Comparison of ENCODE assay signal across 10 cellular contexts in genomic region chr4:81473086-81473396, GRCh38. TPM values are rescaled to one million over a fixed set of nuclear protein-coding genes. Genes with fewer than 3 reads are reported as not detected.
DNase-seq lines count a peak whose midpoint lies in the region; ATAC-seq and TF ChIP-seq lines count a peak whose summit lies in the region.
"Had no signal": no experiment of that assay in that cellular context is flagged by ENCODE, and none has a peak within 500 bp of the region (broad histone marks: within the 10 kb centered on the region; RNA-seq: fewer than 3 reads in every experiment).

No MANE protein-coding gene starts in this region.

- H3K27ac Mint-ChIP-seq in CD4-positive, alpha-beta T cell = peak overlapping the region; percentile 91
- H3K27ac Mint-ChIP-seq in progenitor cell of endocrine pancreas = peak overlapping the region; percentile 14

- peak overlapping the region; percentile 59 for H2AFZ ChIP-seq in MM.1S (ENCODE audit: low read length)

- peak overlapping the region; percentile 92 for H3K9ac ChIP-seq in MM.1S (ENCODE audit: low read length)

- no peaks in the 10 kb centered on the region for H3K27me3 ChIP-seq in CD4-positive, alpha-beta T cell (ENCODE audit: control insufficient read depth, insufficient read depth, low read length)
- H3K27me3 ChIP-seq in MM.1S (replicated peaks; ENCODE audit: insufficient read depth, low read length) (no peaks in the 10 kb centered on the region), adrenal gland (no peaks in the 10 kb centered on the region)

- WGBS in adrenal gland, 4 donors = 63 to 79% (median 71%) methylated on average over 2 of the region's 2 CpGs

- no peak for TF ChIP-seq CTCF in CD4-positive, alpha-beta T cell (IDR thresholded peaks at IDR 0.05)
- TF ChIP-seq CTCF in MM.1S (IDR thresholded peaks at IDR 0.05; ENCODE audit: low read length) = no peak
- no peak for TF ChIP-seq CTCF in coronary artery (IDR thresholded peaks at IDR 0.05)
- no peak for TF ChIP-seq CTCF in progenitor cell of endocrine pancreas (IDR thresholded peaks at IDR 0.05; ENCODE audit: unreplicated experiment)
- no peak for TF ChIP-seq CTCF in adrenal gland (IDR thresholded peaks at IDR 0.05)

- H3K9me2 ChIP-seq in MM.1S (replicated peaks; ENCODE audit: insufficient read depth, low read length) = no peaks in the 10 kb centered on the region

- H3K4me3 ChIP-seq in MM.1S (ENCODE audit: low read length) = peak overlapping the region; percentile 71
- no peak overlapping the region for H3K4me3 ChIP-seq in coronary artery
- no peak overlapping the region for H3K4me3 ChIP-seq in adrenal gland

- peaks cover 5% of the 10 kb centered on the region for H3K36me3 Mint-ChIP-seq in CD4-positive, alpha-beta T cell (ENCODE audit: low read depth)
- H3K36me3 Mint-ChIP-seq in progenitor cell of endocrine pancreas (ENCODE audit: insufficient read depth) = no peaks in the 10 kb centered on the region

- POLR2A ChIA-PET in CD4-positive, alpha-beta T cell (lab: Charles Lee) = interaction anchor here (2.1 to 4.2 kb wide), 4 partner anchors 19 to 956 kb away, joined by 10 to 49 read pairs (median 22); no protein-coding TSS in a partner anchor

- H3F3A ChIP-seq in MM.1S (ENCODE audit: insufficient read depth, low read length) = peaks cover 28% of the 10 kb centered on the region

- peaks cover 8% of the 10 kb centered on the region for H3K4me1 ChIP-seq in MM.1S (ENCODE audit: low read length)
- H3K4me1 ChIP-seq in adrenal gland (replicated peaks in 1 of 2) = peaks cover 0 to 10% of the 10 kb centered on the region in 2 donors

- H3K36me3 ChIP-seq in MM.1S (replicated peaks; ENCODE audit: insufficient read depth, low read length) (no peaks in the 10 kb centered on the region), adrenal gland (replicated peaks in 1 of 2) (no peaks in the 10 kb centered on the region)

- ATAC-seq in CD4-positive, alpha-beta T cell (ENCODE audit: poor library complexity) = no peak

- H3K79me2 ChIP-seq in MM.1S (ENCODE audit: low read length) = peaks cover 36% of the 10 kb centered on the region

- CTCF ChIA-PET in CD4-positive, alpha-beta T cell (lab: Charles Lee) = interaction anchor here (0.9 to 4.3 kb wide), 7 partner anchors 18 to 371 kb away, joined by 3 to 34 read pairs (median 4); no protein-coding TSS in a partner anchor

- H3K9me3 ChIP-seq in CD4-positive, alpha-beta T cell (ENCODE audit: control insufficient read depth, low read length) = no peaks in the 10 kb centered on the region
- no peaks in the 10 kb centered on the region for H3K9me3 ChIP-seq in MM.1S (replicated peaks; ENCODE audit: insufficient read depth, low read length)
- no peaks in the 10 kb centered on the region for H3K9me3 ChIP-seq in adrenal gland (replicated peaks in 1 of 3)

- no peaks in the 10 kb centered on the region for H3K27me3 Mint-ChIP-seq in CD4-positive, alpha-beta T cell
- no peaks in the 10 kb centered on the region for H3K27me3 Mint-ChIP-seq in progenitor cell of endocrine pancreas

- peak overlapping the region; percentile 77 for H3K4me2 ChIP-seq in MM.1S (ENCODE audit: low read depth, low read length)

- intact Hi-C loops in CD4-positive, alpha-beta T cell (cut with DNase I, micrococcal nuclease) = loop anchor here (5.0 to 10.0 kb wide), 3 partner anchors 172 to 892 kb away; no protein-coding TSS in a partner anchor
- intact Hi-C loops in adrenal gland (cut with DNase I) = no loop called here

- peak overlapping the region; percentile 96 for H3K27ac ChIP-seq in CD4-positive, alpha-beta T cell (ENCODE audit: low read depth, low read length)
- peak overlapping the region; percentile 97 for H3K27ac ChIP-seq in MM.1S (ENCODE audit: low read length)
- peak overlapping the region; percentile 3 to 91 for H3K27ac ChIP-seq in coronary artery
- peak overlapping the region in 1 of 5 donors; percentile 46 for H3K27ac ChIP-seq in adrenal gland

- peaks cover 35% of the 10 kb centered on the region for H3K4me1 Mint-ChIP-seq in CD4-positive, alpha-beta T cell (ENCODE audit: low read depth)
- H3K4me1 Mint-ChIP-seq in progenitor cell of endocrine pancreas (ENCODE audit: low read depth) = peaks cover 23% of the 10 kb centered on the region

- no peak for TF ChIP-seq POLR2A in adrenal gland (IDR thresholded peaks at IDR 0.05)

- no peaks in the 10 kb centered on the region for H3K9me3 Mint-ChIP-seq in CD4-positive, alpha-beta T cell
- no peaks in the 10 kb centered on the region for H3K9me3 Mint-ChIP-seq in progenitor cell of endocrine pancreas (ENCODE audit: low read depth)

- no peak for DNase-seq in CD4-positive, alpha-beta T cell
- DNase-seq in MM.1S (no peak), coronary artery (ENCODE audit: low spot score) (no peak), progenitor cell of endocrine pancreas (ENCODE audit: low spot score, unreplicated experiment) (no peak), GF-D8 (lab: John Stamatoyannopoulos, UW) (no peak), adrenal gland (no peak), DMS114 treated with DMSO at 0.1 percent for 48 hours (lab: John Stamatoyannopoulos, UW; ENCODE audit: unreplicated experiment) (no peak)
- DNase-seq: activated CD4-positive, alpha-beta T cell treated with anti-CD3 and anti-CD28 coated beads for 1 hour; hippocampal formation; right cardiac atrium had no signal

- H3K4me3 Mint-ChIP-seq in CD4-positive, alpha-beta T cell = peak overlapping the region; percentile 93
- peak overlapping the region; percentile 5 for H3K4me3 Mint-ChIP-seq in progenitor cell of endocrine pancreas (ENCODE audit: low read depth)

- no peaks in the 10 kb centered on the region for H4K20me1 ChIP-seq in MM.1S (ENCODE audit: insufficient read depth, low read length)

RNA-seq across cellular contexts. Expression of gene RASGEF1B, which starts 1.3 kb away (rescaled TPM):
- 10 to 100 TPM; 69.4 to 73.1 TPM for total RNA-seq in CD4-positive, alpha-beta T cell
- 10.2 and 12.0 TPM in 2 replicates for total RNA-seq in progenitor cell of endocrine pancreas
- 10 to 100 TPM in 4 of 8 donors, 1 to 10 TPM in 4; 6.3 to 27.2 (median 9.8) TPM for total RNA-seq in adrenal gland
- 10 to 100 TPM in 1 of 3 donors, 1 to 10 TPM in 2; 5.6 to 13.9 (median 7.1) TPM for polyA plus RNA-seq in adrenal gland

Comparison
In these comparisons a context has a peak if more than half of its experiments do, and no peak if none do; other contexts are left out.
1. intact Hi-C loops: an anchor here in CD4-positive, alpha-beta T cell (5.0 to 10.0 kb wide); none called in adrenal gland.